Comparison of ENCODE assay signal across 1 cellular context in genomic region chr19:20273951-20274578, GRCh38.
TF ChIP-seq lines count a peak whose summit lies in the region.

No MANE protein-coding gene starts in this region.

TF ChIP-seq in GM23338, 12 proteins besides CTCF, POLR2A, EP300 and RAD21 (continued from another document):
- no peak for TF ChIP-seq EZH2 (IDR thresholded peaks at IDR 0.05; ENCODE audit: low read depth, unreplicated experiment)
- TF ChIP-seq EZH2phosphoT487 (IDR thresholded peaks at IDR 0.05; ENCODE audit: unreplicated experiment) = no peak
- TF ChIP-seq ZNF331 (CRISPR knock-in tag; IDR thresholded peaks at IDR 0.05; ENCODE audit: low read depth) = no peak
- TF ChIP-seq JUNB (IDR thresholded peaks at IDR 0.05; ENCODE audit: unreplicated experiment) = no peak
- TF ChIP-seq STAT1 (IDR thresholded peaks at IDR 0.05; ENCODE audit: unreplicated experiment) = no peak
- no peak for TF ChIP-seq ETS1 (IDR thresholded peaks at IDR 0.05)
- TF ChIP-seq REST (IDR thresholded peaks at IDR 0.05; ENCODE audit: unreplicated experiment) = no peak
- TF ChIP-seq POLR2AphosphoS5 (IDR thresholded peaks at IDR 0.05; ENCODE audit: low read depth) = no peak
- no peak for TF ChIP-seq ZNF114 (CRISPR knock-in tag; IDR thresholded peaks at IDR 0.05)
- no peak for TF ChIP-seq NANOG (IDR thresholded peaks at IDR 0.05; ENCODE audit: borderline replicate concordance)
TF ChIP-seq in GM23338: peak in this region for 0.
